ENCODE assay signal across 8 cellular contexts in the genomic region with DNA sequence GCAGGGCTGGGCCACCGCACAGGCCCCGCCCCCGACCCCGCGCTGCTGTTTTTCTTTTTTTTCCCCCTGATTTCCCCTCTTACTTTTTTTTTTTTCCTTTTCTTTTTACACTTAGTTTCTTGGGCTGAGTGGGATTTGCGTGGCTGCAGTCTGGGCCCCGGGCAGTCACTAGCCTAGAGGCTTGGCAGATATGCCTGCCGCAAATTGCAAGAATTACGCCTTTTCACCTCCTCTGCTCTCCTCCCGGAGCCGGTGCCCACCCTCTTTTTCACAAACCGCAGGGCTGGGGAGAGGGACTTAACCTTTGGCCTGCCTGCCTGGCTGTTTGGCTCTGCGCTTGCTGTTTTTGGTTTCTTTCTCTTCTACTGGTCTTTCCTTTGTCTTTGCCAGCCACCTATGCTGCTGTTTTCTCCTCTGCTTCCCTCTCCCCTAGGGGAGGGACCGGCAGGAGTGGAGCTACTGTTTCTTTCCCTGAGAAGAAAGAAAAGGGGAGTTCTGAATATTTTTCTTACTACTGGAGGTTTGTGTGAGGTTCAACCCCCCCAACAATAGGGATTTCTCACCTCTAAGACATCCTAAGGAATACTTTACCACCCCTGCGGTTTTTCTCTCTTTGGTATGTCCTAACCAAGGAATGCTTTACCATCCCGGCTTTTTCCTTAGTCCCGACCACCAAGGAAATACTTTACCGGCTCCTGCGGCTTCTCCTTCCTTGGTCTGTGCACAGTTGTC. TPM values are rescaled to one million over a fixed set of nuclear protein-coding genes. Genes with fewer than 3 reads are reported as not detected.
DNase-seq lines count a peak whose midpoint lies in the region; ATAC-seq lines count a peak whose summit lies in the region.

No MANE protein-coding gene starts in this region.

- no peak for DNase-seq in activated CD4-positive, alpha-beta T cell treated with anti-CD3 and anti-CD28 coated beads, Interleukin-2, amount 10 ng/mL, durations not matched to agents 7 days and 5 days
- DNase-seq in activated CD4-positive, alpha-beta T cell treated with anti-CD3 and anti-CD28 coated beads for 4 hours = no peak
- no peak for DNase-seq in activated T-helper 2 cell treated with anti-CD3 and anti-CD28 coated beads, Interferon-gamma antibody, Interleukin-2, Interleukin-4, amounts not matched to agents 10 μg/mL and 5 μg/mL and 100 μg/mL, durations not matched to agents 14 hours and 24 hours and 36 hours (ENCODE audit: low spot score)
- DNase-seq in left cardiac atrium = no peak
- DNase-seq in trophoblast cell = peak; percentile 70 to 76
- DNase-seq in T1000 (lab: John Stamatoyannopoulos, UW) = no peak
- no peak for DNase-seq in NCI-H524 treated with DMSO at 0.1 percent for 48 hours (lab: John Stamatoyannopoulos, UW)

- H3K4me2 ChIP-seq in trophoblast cell (ENCODE audit: low read length) = peak overlapping the region; percentile 58

- H3K27me3 ChIP-seq in trophoblast cell (ENCODE audit: insufficient read depth, low read length) = no peaks in the 10 kb centered on the region

- H3K23ac ChIP-seq in trophoblast cell (ENCODE audit: low read length) = no peak overlapping the region

- CTCF ChIA-PET in activated CD4-positive, alpha-beta T cell treated with anti-CD3 and anti-CD28 coated beads, Interleukin-2, amount 10 ng/mL, durations not matched to agents 7 days and 5 days (lab: Charles Lee) = no interaction called here

- H3K27ac ChIP-seq in trophoblast cell (ENCODE audit: low read depth, low read length) = peak overlapping the region; percentile 98

- H3K36me3 Mint-ChIP-seq in activated CD4-positive, alpha-beta T cell treated with anti-CD3 and anti-CD28 coated beads, Interleukin-2, amount 10 ng/mL, durations not matched to agents 7 days and 5 days (ENCODE audit: low read depth) = peaks cover 50% of the 10 kb centered on the region
- peaks cover 72% of the 10 kb centered on the region for H3K36me3 Mint-ChIP-seq in activated T-helper 2 cell treated with anti-CD3 and anti-CD28 coated beads, Interferon-gamma antibody, Interleukin-2, Interleukin-4, amounts not matched to agents 10 μg/mL and 5 μg/mL and 100 μg/mL, durations not matched to agents 14 hours and 24 hours and 36 hours (ENCODE audit: low read depth)

- H3K79me1 ChIP-seq in trophoblast cell (ENCODE audit: low read length) = peaks cover 15% of the 10 kb centered on the region

- no peaks in the 10 kb centered on the region for H3K9me3 ChIP-seq in trophoblast cell (ENCODE audit: insufficient read depth, low read depth, low read length)

- H2BK12ac ChIP-seq in trophoblast cell (ENCODE audit: low read length) = no peak overlapping the region

- H2BK120ac ChIP-seq in trophoblast cell (ENCODE audit: insufficient read depth, low read length, poor library complexity) = peak overlapping the region; percentile 96

- H3K9me3 Mint-ChIP-seq in activated CD4-positive, alpha-beta T cell treated with anti-CD3 and anti-CD28 coated beads, Interleukin-2, amount 10 ng/mL, durations not matched to agents 7 days and 5 days = no peaks in the 10 kb centered on the region
- H3K9me3 Mint-ChIP-seq in activated T-helper 2 cell treated with anti-CD3 and anti-CD28 coated beads, Interferon-gamma antibody, Interleukin-2, Interleukin-4, amounts not matched to agents 10 μg/mL and 5 μg/mL and 100 μg/mL, durations not matched to agents 14 hours and 24 hours and 36 hours = peaks cover 4% of the 10 kb centered on the region

- peak overlapping the region; percentile 78 for H3K27ac Mint-ChIP-seq in activated CD4-positive, alpha-beta T cell treated with anti-CD3 and anti-CD28 coated beads, Interleukin-2, amount 10 ng/mL, durations not matched to agents 7 days and 5 days
- peak overlapping the region; percentile 14 for H3K27ac Mint-ChIP-seq in activated T-helper 2 cell treated with anti-CD3 and anti-CD28 coated beads, Interferon-gamma antibody, Interleukin-2, Interleukin-4, amounts not matched to agents 10 μg/mL and 5 μg/mL and 100 μg/mL, durations not matched to agents 14 hours and 24 hours and 36 hours

- peak overlapping the region; percentile 88 for H3K14ac ChIP-seq in trophoblast cell (ENCODE audit: low read length)

- peaks cover 1% of the 10 kb centered on the region for H3K79me2 ChIP-seq in trophoblast cell (ENCODE audit: control insufficient read depth, insufficient read depth, low read length, poor library complexity)

- POLR2A ChIA-PET in activated CD4-positive, alpha-beta T cell treated with anti-CD3 and anti-CD28 coated beads, Interleukin-2, amount 10 ng/mL, durations not matched to agents 7 days and 5 days (lab: Charles Lee) = no interaction called here

- peak overlapping the region; percentile 4 for H4K12ac ChIP-seq in trophoblast cell (ENCODE audit: low read depth, low read length)

- H3K18ac ChIP-seq in trophoblast cell (ENCODE audit: low read length) = peak overlapping the region; percentile 23

- peaks cover 28% of the 10 kb centered on the region for H3K4me1 Mint-ChIP-seq in activated CD4-positive, alpha-beta T cell treated with anti-CD3 and anti-CD28 coated beads, Interleukin-2, amount 10 ng/mL, durations not matched to agents 7 days and 5 days
- H3K4me1 Mint-ChIP-seq in activated T-helper 2 cell treated with anti-CD3 and anti-CD28 coated beads, Interferon-gamma antibody, Interleukin-2, Interleukin-4, amounts not matched to agents 10 μg/mL and 5 μg/mL and 100 μg/mL, durations not matched to agents 14 hours and 24 hours and 36 hours (ENCODE audit: low read depth) = peaks cover 7% of the 10 kb centered on the region

- H3K36me3 ChIP-seq in trophoblast cell (ENCODE audit: control insufficient read depth in 1 of 2, insufficient read depth in 2 of 2, low read length in 2 of 2) = peaks cover 9 to 18% of the 10 kb centered on the region in 2 experiments

- peak overlapping the region; percentile 38 for H3K4me3 ChIP-seq in trophoblast cell (ENCODE audit: low read depth, low read length)

- H2AFZ ChIP-seq in trophoblast cell (ENCODE audit: insufficient read depth, low read length, poor library complexity) = no peak overlapping the region

- H3K4ac ChIP-seq in trophoblast cell (ENCODE audit: low read depth, low read length) = peak overlapping the region; percentile 6

- intact Hi-C loops in activated T-helper 2 cell treated with anti-CD3 and anti-CD28 coated beads, Interferon-gamma antibody, Interleukin-2, Interleukin-4, amounts not matched to agents 10 μg/mL and 5 μg/mL and 100 μg/mL, durations not matched to agents 14 hours and 24 hours and 36 hours (cut with micrococcal nuclease) = no loop called here
- intact Hi-C loops in left cardiac atrium (cut with DNase I) = no loop called here

- H4K8ac ChIP-seq in trophoblast cell (ENCODE audit: low read depth, low read length) = peak overlapping the region; percentile 87

- no peaks in the 10 kb centered on the region for H3K27me3 Mint-ChIP-seq in activated CD4-positive, alpha-beta T cell treated with anti-CD3 and anti-CD28 coated beads, Interleukin-2, amount 10 ng/mL, durations not matched to agents 7 days and 5 days
- no peaks in the 10 kb centered on the region for H3K27me3 Mint-ChIP-seq in activated T-helper 2 cell treated with anti-CD3 and anti-CD28 coated beads, Interferon-gamma antibody, Interleukin-2, Interleukin-4, amounts not matched to agents 10 μg/mL and 5 μg/mL and 100 μg/mL, durations not matched to agents 14 hours and 24 hours and 36 hours (ENCODE audit: low read depth)

- H3K9ac ChIP-seq in trophoblast cell (ENCODE audit: low read length) = peak overlapping the region; percentile 60

- peak overlapping the region; percentile 81 for H2AK5ac ChIP-seq in trophoblast cell (ENCODE audit: low read length)

- H4K91ac ChIP-seq in trophoblast cell (ENCODE audit: low read depth, low read length) = peak overlapping the region; percentile 96

- H3K4me3 Mint-ChIP-seq in activated CD4-positive, alpha-beta T cell treated with anti-CD3 and anti-CD28 coated beads, Interleukin-2, amount 10 ng/mL, durations not matched to agents 7 days and 5 days = peak overlapping the region; percentile 56
- H3K4me3 Mint-ChIP-seq in activated T-helper 2 cell treated with anti-CD3 and anti-CD28 coated beads, Interferon-gamma antibody, Interleukin-2, Interleukin-4, amounts not matched to agents 10 μg/mL and 5 μg/mL and 100 μg/mL, durations not matched to agents 14 hours and 24 hours and 36 hours (ENCODE audit: low read depth) = peak overlapping the region; percentile 55

- ATAC-seq in left cardiac atrium (peak; percentile 64 to 83), HG03039 (IDR thresholded peaks at IDR 0.05; ENCODE audit: unreplicated experiment) (no peak)

- WGBS in trophoblast cell (ENCODE audit: extremely low coverage, insufficient coverage, insufficient read length) = no CpG with 5 or more reads among the region's 19 CpGs

- H2BK5ac ChIP-seq in trophoblast cell (ENCODE audit: low read depth, low read length, poor library complexity) = peak overlapping the region; percentile 94

- H3K4me1 ChIP-seq in trophoblast cell (ENCODE audit: control insufficient read depth in 1 of 2, insufficient read depth in 2 of 2, low read length in 2 of 2) = peaks cover 4 to 12% of the 10 kb centered on the region in 2 experiments

RNA-seq across cellular contexts. Expression of gene ZNF552, which starts 11.0 kb away (rescaled TPM):
- total RNA-seq in activated CD4-positive, alpha-beta T cell treated with anti-CD3 and anti-CD28 coated beads, Interleukin-2, amount 10 ng/mL, durations not matched to agents 7 days and 5 days = 10 to 100 TPM in 1 of 2 experiments, 1 to 10 TPM in 1; 8.7 to 10.0 TPM
- 7.2 and 8.5 TPM in 2 replicates for total RNA-seq in activated T-helper 2 cell treated with anti-CD3 and anti-CD28 coated beads, Interferon-gamma antibody, Interleukin-2, Interleukin-4, amounts not matched to agents 10 μg/mL and 5 μg/mL and 100 μg/mL, durations not matched to agents 14 hours and 24 hours and 36 hours
- 1 to 10 TPM; 3.3 to 4.6 TPM for total RNA-seq in left cardiac atrium
- polyA plus RNA-seq in trophoblast cell (2013) = 12.1 and 12.7 TPM in 2 replicates

RNA-seq across cellular contexts. Expression of gene ZNF587B, which starts 26.3 kb away (rescaled TPM):
- 10 to 100 TPM; 16.2 to 18.4 TPM for total RNA-seq in activated CD4-positive, alpha-beta T cell treated with anti-CD3 and anti-CD28 coated beads, Interleukin-2, amount 10 ng/mL, durations not matched to agents 7 days and 5 days
- total RNA-seq in activated T-helper 2 cell treated with anti-CD3 and anti-CD28 coated beads, Interferon-gamma antibody, Interleukin-2, Interleukin-4, amounts not matched to agents 10 μg/mL and 5 μg/mL and 100 μg/mL, durations not matched to agents 14 hours and 24 hours and 36 hours = 20.8 and 21.3 TPM in 2 replicates
- 1 to 10 TPM; 5.9 to 8.7 TPM for total RNA-seq in left cardiac atrium
- 7.5 and 8.0 TPM in 2 replicates for polyA plus RNA-seq in trophoblast cell (2013)

RNA-seq across cellular contexts. Expression of gene ZNF586, which starts 34.3 kb away (rescaled TPM):
- total RNA-seq in activated CD4-positive, alpha-beta T cell treated with anti-CD3 and anti-CD28 coated beads, Interleukin-2, amount 10 ng/mL, durations not matched to agents 7 days and 5 days = 10 to 100 TPM; 26.8 to 28.4 TPM
- 11.4 and 13.4 TPM in 2 replicates for total RNA-seq in activated T-helper 2 cell treated with anti-CD3 and anti-CD28 coated beads, Interferon-gamma antibody, Interleukin-2, Interleukin-4, amounts not matched to agents 10 μg/mL and 5 μg/mL and 100 μg/mL, durations not matched to agents 14 hours and 24 hours and 36 hours
- 1 to 10 TPM; 9.3 to 9.5 TPM for total RNA-seq in left cardiac atrium
- polyA plus RNA-seq in trophoblast cell (2013) = 4.7 and 4.8 TPM in 2 replicates

RNA-seq across cellular contexts. Expression of gene ZNF587, which starts 45.9 kb away (rescaled TPM):
- 10 to 100 TPM; 35.3 to 35.6 TPM for total RNA-seq in activated CD4-positive, alpha-beta T cell treated with anti-CD3 and anti-CD28 coated beads, Interleukin-2, amount 10 ng/mL, durations not matched to agents 7 days and 5 days
- 29.7 and 32.1 TPM in 2 replicates for total RNA-seq in activated T-helper 2 cell treated with anti-CD3 and anti-CD28 coated beads, Interferon-gamma antibody, Interleukin-2, Interleukin-4, amounts not matched to agents 10 μg/mL and 5 μg/mL and 100 μg/mL, durations not matched to agents 14 hours and 24 hours and 36 hours
- 10 to 100 TPM; 18.6 to 20.9 TPM for total RNA-seq in left cardiac atrium
- polyA plus RNA-seq in trophoblast cell (2013) = 18.5 and 19.9 TPM in 2 replicates

RNA-seq across cellular contexts. Expression of gene ZNF776, which starts 57.1 kb away (rescaled TPM):
- 10 to 100 TPM; 16.1 to 21.4 TPM for total RNA-seq in activated CD4-positive, alpha-beta T cell treated with anti-CD3 and anti-CD28 coated beads, Interleukin-2, amount 10 ng/mL, durations not matched to agents 7 days and 5 days
- total RNA-seq in activated T-helper 2 cell treated with anti-CD3 and anti-CD28 coated beads, Interferon-gamma antibody, Interleukin-2, Interleukin-4, amounts not matched to agents 10 μg/mL and 5 μg/mL and 100 μg/mL, durations not matched to agents 14 hours and 24 hours and 36 hours = 7.4 and 8.8 TPM in 2 replicates
- 10 to 100 TPM; 10.8 to 14.4 TPM for total RNA-seq in left cardiac atrium
- 8.9 and 9.9 TPM in 2 replicates for polyA plus RNA-seq in trophoblast cell (2013)

Comparison
In these comparisons a context has a peak if more than half of its experiments do, and no peak if none do; other contexts are left out.
1. DNase-seq: peak in trophoblast cell (2 of 2); none in activated CD4-positive, alpha-beta T cell treated with anti-CD3 and anti-CD28 coated beads, Interleukin-2, amount 10 ng/mL, durations not matched to agents 7 days and 5 days (single experiment), activated CD4-positive, alpha-beta T cell treated with anti-CD3 and anti-CD28 coated beads for 4 hours (0 of 2), activated T-helper 2 cell treated with anti-CD3 and anti-CD28 coated beads, Interferon-gamma antibody, Interleukin-2, Interleukin-4, amounts not matched to agents 10 μg/mL and 5 μg/mL and 100 μg/mL, durations not matched to agents 14 hours and 24 hours and 36 hours (single experiment), left cardiac atrium (single experiment), T1000 (single experiment) and NCI-H524 treated with DMSO at 0.1 percent for 48 hours (single experiment).